ENCODE assay signal across 15 cellular contexts in the genomic region with DNA sequence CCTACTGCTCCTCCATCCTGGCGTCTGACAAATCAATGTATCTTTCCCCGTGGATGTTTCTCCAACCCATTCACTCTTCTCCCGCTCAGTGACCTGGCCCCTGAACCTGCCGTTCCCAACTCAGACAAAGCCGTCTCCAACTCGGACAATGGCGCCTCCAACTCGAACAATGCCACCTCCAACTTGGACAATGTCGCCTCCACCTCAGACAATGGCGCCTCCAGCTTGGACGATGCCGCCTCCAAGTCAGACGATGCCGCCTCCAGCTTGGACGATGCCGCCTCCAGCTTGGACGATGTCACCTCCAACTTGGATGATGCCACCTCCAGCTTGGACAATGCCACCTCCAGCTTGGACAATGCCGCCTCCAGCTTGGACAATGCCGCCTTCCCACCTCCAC.
DNase-seq lines count a peak whose midpoint lies in the region; ATAC-seq and TF ChIP-seq lines count a peak whose summit lies in the region.
"Had no signal": no experiment of that assay in that cellular context is flagged by ENCODE, and none has a peak within 500 bp of the region (broad histone marks: within the 10 kb centered on the region; RNA-seq: fewer than 3 reads in every experiment).

No MANE protein-coding gene starts in this region.

- H3K36me3 ChIP-seq in BLaER1 (no peaks in the 10 kb centered on the region), ascending aorta (no peaks in the 10 kb centered on the region)
- no peaks in the 10 kb centered on the region for H3K36me3 ChIP-seq in BLaER1 treated with 17β-estradiol and CSF1 and Interleukin-3, amounts not matched to agents 10 nM and 100 nM
- H3K36me3 ChIP-seq: HAP-1 had no signal

- no peaks in the 10 kb centered on the region for H4K20me1 ChIP-seq in BLaER1
- H4K20me1 ChIP-seq in BLaER1 treated with 17β-estradiol and CSF1 and Interleukin-3, amounts not matched to agents 10 nM and 100 nM = no peaks in the 10 kb centered on the region

- peak overlapping the region; percentile 80 for H3K27ac ChIP-seq in BLaER1
- peak overlapping the region in 6 of 11 experiments; percentile 8 to 82 (median 74); a peak in 9 of 22 replicates for H3K27ac ChIP-seq in BLaER1 treated with 17β-estradiol and CSF1 and Interleukin-3, amounts not matched to agents 10 nM and 100 nM
- no peak overlapping the region for H3K27ac ChIP-seq in ascending aorta

- H3K4me3 ChIP-seq in BLaER1 (no peak overlapping the region), iPS-18c (ENCODE audit: insufficient read depth, low read depth, low read length) (peak overlapping the region; percentile 10; the same call in 1 of the 2 replicates), ascending aorta (no peak overlapping the region)
- H3K4me3 ChIP-seq in BLaER1 treated with 17β-estradiol and CSF1 and Interleukin-3, amounts not matched to agents 10 nM and 100 nM = no peak overlapping the region
- H3K4me3 ChIP-seq: HAP-1 had no signal

- H3K27me3 ChIP-seq in BLaER1 (no peaks in the 10 kb centered on the region), ascending aorta (no peaks in the 10 kb centered on the region)
- no peaks in the 10 kb centered on the region for H3K27me3 ChIP-seq in BLaER1 treated with 17β-estradiol and CSF1 and Interleukin-3, amounts not matched to agents 10 nM and 100 nM

- DNase-seq in posterior vena cava (ENCODE audit: low spot score) (peak; percentile 52), ascending aorta (ENCODE audit: low spot score in 2 of 2) (no peak)
- DNase-seq: Calu3; CD4-positive, alpha-beta memory T cell; COR-L47; DMS53; DMS79 treated with DMSO at 0.1 percent for 48 hours; GF-D8; GOT3 had no signal

- H3K4me2 ChIP-seq in BLaER1 = peak overlapping the region; percentile 74
- H3K4me2 ChIP-seq in BLaER1 treated with 17β-estradiol and CSF1 and Interleukin-3, amounts not matched to agents 10 nM and 100 nM = peak overlapping the region in 8 of 11 experiments; percentile 40 to 72 (median 54); a peak in 16 of 22 replicates

- intact Hi-C loops in posterior vena cava (cut with DNase I) (no loop called here), ascending aorta (cut with DNase I) (no loop called here)

- ATAC-seq in GM18873 (IDR thresholded peaks at IDR 0.05; ENCODE audit: low FRiP score, unreplicated experiment) (no peak), HG02970 (IDR thresholded peaks at IDR 0.05; ENCODE audit: low FRiP score, unreplicated experiment) (no peak)

- H3K9ac ChIP-seq in BLaER1 = peak overlapping the region; percentile 38; the same call in 1 of the 2 replicates
- peak overlapping the region in 4 of 11 experiments; percentile 52 to 68 (median 56); a peak in 6 of 22 replicates for H3K9ac ChIP-seq in BLaER1 treated with 17β-estradiol and CSF1 and Interleukin-3, amounts not matched to agents 10 nM and 100 nM

- H3K4me1 ChIP-seq in BLaER1 = peaks cover 57% of the 10 kb centered on the region
- H3K4me1 ChIP-seq in BLaER1 treated with 17β-estradiol and CSF1 and Interleukin-3, amounts not matched to agents 10 nM and 100 nM = peaks cover 0 to 56% (median 51%) of the 10 kb centered on the region in 10 experiments; a peak in 15 of 20 replicates
- no peaks in the 10 kb centered on the region for H3K4me1 ChIP-seq in ascending aorta
- H3K4me1 ChIP-seq: HAP-1 had no signal

- H3K9me3 ChIP-seq in BLaER1 = peaks cover 10% of the 10 kb centered on the region; the same call in 1 of the 2 replicates
- peaks cover 7 to 29% (median 13%) of the 10 kb centered on the region in 11 experiments; a peak in 18 of 22 replicates for H3K9me3 ChIP-seq in BLaER1 treated with 17β-estradiol and CSF1 and Interleukin-3, amounts not matched to agents 10 nM and 100 nM (replicated peaks in 1 of 11)
- H3K9me3 ChIP-seq in iPS-18c (ENCODE audit: control insufficient read depth, insufficient read depth, low read length) = peaks cover 42% of the 10 kb centered on the region
- H3K9me3 ChIP-seq in ascending aorta = peaks cover 0 to 12% of the 10 kb centered on the region in 2 donors

- no peak for TF ChIP-seq CTCF in ascending aorta (IDR thresholded peaks at IDR 0.05)

Comparison
In these comparisons a context has a peak if more than half of its experiments do, and no peak if none do; other contexts are left out.
1. H3K27ac ChIP-seq: peak in BLaER1 (single experiment) and BLaER1 treated with 17β-estradiol and CSF1 and Interleukin-3, amounts not matched to agents 10 nM and 100 nM (6 of 11); none in ascending aorta (0 of 2).